Comparison of ENCODE assay signal across 7 cellular contexts in the genomic region with DNA sequence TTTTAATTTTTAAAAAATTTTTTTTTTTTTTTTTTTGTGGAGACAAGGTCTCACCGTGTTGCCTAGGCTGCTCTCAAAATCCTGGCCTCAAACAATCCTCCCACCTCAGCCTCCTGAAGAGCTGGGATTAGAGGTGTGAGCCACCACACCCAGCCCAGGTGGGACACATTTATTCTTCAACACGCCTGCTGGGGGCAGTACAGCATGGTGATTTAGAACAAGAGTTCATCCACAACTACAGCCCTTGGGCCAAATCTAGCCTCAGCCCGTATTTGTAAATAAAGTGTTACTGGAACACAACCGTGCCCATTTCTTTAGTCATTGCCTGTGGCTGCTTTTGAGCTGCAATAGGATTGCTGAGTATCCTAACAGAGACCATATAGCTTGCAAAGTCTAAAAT.
DNase-seq lines count a peak whose midpoint lies in the region; ATAC-seq, FAIRE-seq and TF ChIP-seq lines count a peak whose summit lies in the region.

No MANE protein-coding gene starts in this region.

- H3K9me3 ChIP-seq in astrocyte (ENCODE audit: insufficient read depth, low read depth, low read length): no peaks in the 10 kb centered on the region
- no peaks in the 10 kb centered on the region for H3K9me3 ChIP-seq in lower lobe of right lung

- no peaks in the 10 kb centered on the region for H3K9me3 Mint-ChIP-seq in astrocyte (ENCODE audit: unreplicated experiment)

- H3K4me1 Mint-ChIP-seq in astrocyte (ENCODE audit: low read depth, unreplicated experiment): peaks cover 2% of the 10 kb centered on the region

- no peak overlapping the region for H3K27ac Mint-ChIP-seq in astrocyte (ENCODE audit: unreplicated experiment)

- H3K4me1 ChIP-seq in astrocyte (ENCODE audit: insufficient read depth, low read length) (no peaks in the 10 kb centered on the region), lower lobe of right lung (no peaks in the 10 kb centered on the region)

- no peak overlapping the region for H2AFZ ChIP-seq in astrocyte (ENCODE audit: low read depth, low read length)

- peaks cover 11% of the 10 kb centered on the region for H3K36me3 Mint-ChIP-seq in astrocyte (ENCODE audit: low read depth, unreplicated experiment)

- no peak overlapping the region for H3K4me2 ChIP-seq in astrocyte (ENCODE audit: low read length)

- ATAC-seq in lower lobe of right lung: no peak
- no peak for ATAC-seq in HG03378 (IDR thresholded peaks at IDR 0.05; ENCODE audit: unreplicated experiment)

- H4K20me1 ChIP-seq in astrocyte (ENCODE audit: insufficient read depth, low read length): peaks cover 3% of the 10 kb centered on the region

- no peaks in the 10 kb centered on the region for H3K27me3 Mint-ChIP-seq in astrocyte (ENCODE audit: low read depth, unreplicated experiment)

- no peak overlapping the region for H3K9ac ChIP-seq in astrocyte (ENCODE audit: low read length)

- no peak overlapping the region for H3K4me3 Mint-ChIP-seq in astrocyte (ENCODE audit: unreplicated experiment)

- H3K27ac ChIP-seq in astrocyte (ENCODE audit: low read depth, low read length) (no peak overlapping the region), lower lobe of right lung (no peak overlapping the region)

- TF ChIP-seq RAD21 in Ishikawa (IDR thresholded peaks at IDR 0.05; ENCODE audit: low read depth): peak; percentile 46; the same call in 1 of the 2 replicates

- H3K27me3 ChIP-seq in astrocyte (ENCODE audit: insufficient read depth, low read length): no peaks in the 10 kb centered on the region
- H3K27me3 ChIP-seq in lower lobe of right lung (ENCODE audit: low read depth): no peaks in the 10 kb centered on the region

- DNase-seq in ELR (ENCODE audit: low read depth): peak; percentile 38
- DNase-seq in astrocyte (ENCODE audit: low read depth): no peak
- DNase-seq in lower lobe of right lung: no peak
- no peak for DNase-seq in T1000 (lab: John Stamatoyannopoulos, UW)
- DNase-seq in NCI-H2029 treated with DMSO at 0.1 percent for 48 hours (lab: John Stamatoyannopoulos, UW): no peak

- H3K79me2 ChIP-seq in astrocyte (ENCODE audit: insufficient read depth, low read length): no peaks in the 10 kb centered on the region

- H3K36me3 ChIP-seq in astrocyte (ENCODE audit: insufficient read depth, low read length): no peaks in the 10 kb centered on the region
- H3K36me3 ChIP-seq in lower lobe of right lung: peaks cover 12% of the 10 kb centered on the region

- intact Hi-C loops in lower lobe of right lung (cut with DNase I): no loop called here

- no peak for TF ChIP-seq EP300 in Ishikawa (IDR thresholded peaks at IDR 0.05; ENCODE audit: borderline replicate concordance)

- H3K4me3 ChIP-seq in astrocyte (ENCODE audit: insufficient read depth, low read depth, low read length): no peak overlapping the region
- no peak overlapping the region for H3K4me3 ChIP-seq in lower lobe of right lung

- FAIRE-seq in astrocyte (lab: Jason Lieb, UNC): no peak

- TF ChIP-seq CTCF in astrocyte (IDR thresholded peaks at IDR 0.05; ENCODE audit: insufficient read depth, low read depth, low read length): peak; percentile 28
- peak; percentile 6 for TF ChIP-seq CTCF in lower lobe of right lung (IDR thresholded peaks at IDR 0.05)

TF ChIP-seq in Ishikawa, 13 proteins besides CTCF, POLR2A, EP300 and RAD21:
- TF ChIP-seq, protein P1, sequence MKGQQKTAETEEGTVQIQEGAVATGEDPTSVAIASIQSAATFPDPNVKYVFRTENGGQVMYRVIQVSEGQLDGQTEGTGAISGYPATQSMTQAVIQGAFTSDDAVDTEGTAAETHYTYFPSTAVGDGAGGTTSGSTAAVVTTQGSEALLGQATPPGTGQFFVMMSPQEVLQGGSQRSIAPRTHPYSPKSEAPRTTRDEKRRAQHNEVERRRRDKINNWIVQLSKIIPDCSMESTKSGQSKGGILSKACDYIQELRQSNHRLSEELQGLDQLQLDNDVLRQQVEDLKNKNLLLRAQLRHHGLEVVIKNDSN (IDR thresholded peaks at IDR 0.05): no peak
- no peak for TF ChIP-seq NFIC (IDR thresholded peaks at IDR 0.05)
- TF ChIP-seq, protein P2, sequence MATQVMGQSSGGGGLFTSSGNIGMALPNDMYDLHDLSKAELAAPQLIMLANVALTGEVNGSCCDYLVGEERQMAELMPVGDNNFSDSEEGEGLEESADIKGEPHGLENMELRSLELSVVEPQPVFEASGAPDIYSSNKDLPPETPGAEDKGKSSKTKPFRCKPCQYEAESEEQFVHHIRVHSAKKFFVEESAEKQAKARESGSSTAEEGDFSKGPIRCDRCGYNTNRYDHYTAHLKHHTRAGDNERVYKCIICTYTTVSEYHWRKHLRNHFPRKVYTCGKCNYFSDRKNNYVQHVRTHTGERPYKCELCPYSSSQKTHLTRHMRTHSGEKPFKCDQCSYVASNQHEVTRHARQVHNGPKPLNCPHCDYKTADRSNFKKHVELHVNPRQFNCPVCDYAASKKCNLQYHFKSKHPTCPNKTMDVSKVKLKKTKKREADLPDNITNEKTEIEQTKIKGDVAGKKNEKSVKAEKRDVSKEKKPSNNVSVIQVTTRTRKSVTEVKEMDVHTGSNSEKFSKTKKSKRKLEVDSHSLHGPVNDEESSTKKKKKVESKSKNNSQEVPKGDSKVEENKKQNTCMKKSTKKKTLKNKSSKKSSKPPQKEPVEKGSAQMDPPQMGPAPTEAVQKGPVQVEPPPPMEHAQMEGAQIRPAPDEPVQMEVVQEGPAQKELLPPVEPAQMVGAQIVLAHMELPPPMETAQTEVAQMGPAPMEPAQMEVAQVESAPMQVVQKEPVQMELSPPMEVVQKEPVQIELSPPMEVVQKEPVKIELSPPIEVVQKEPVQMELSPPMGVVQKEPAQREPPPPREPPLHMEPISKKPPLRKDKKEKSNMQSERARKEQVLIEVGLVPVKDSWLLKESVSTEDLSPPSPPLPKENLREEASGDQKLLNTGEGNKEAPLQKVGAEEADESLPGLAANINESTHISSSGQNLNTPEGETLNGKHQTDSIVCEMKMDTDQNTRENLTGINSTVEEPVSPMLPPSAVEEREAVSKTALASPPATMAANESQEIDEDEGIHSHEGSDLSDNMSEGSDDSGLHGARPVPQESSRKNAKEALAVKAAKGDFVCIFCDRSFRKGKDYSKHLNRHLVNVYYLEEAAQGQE (IDR thresholded peaks at IDR 0.05; ENCODE audit: low read depth): no peak
- TF ChIP-seq ZBTB7A (IDR thresholded peaks at IDR 0.05; ENCODE audit: low read depth): no peak
- TF ChIP-seq, protein P3, sequence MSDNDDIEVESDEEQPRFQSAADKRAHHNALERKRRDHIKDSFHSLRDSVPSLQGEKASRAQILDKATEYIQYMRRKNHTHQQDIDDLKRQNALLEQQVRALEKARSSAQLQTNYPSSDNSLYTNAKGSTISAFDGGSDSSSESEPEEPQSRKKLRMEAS (IDR thresholded peaks at IDR 0.05): no peak
- no peak for TF ChIP-seq EGR1 (IDR thresholded peaks at IDR 0.05)
- TF ChIP-seq TEAD4 (IDR thresholded peaks at IDR 0.05): no peak
- no peak for TF ChIP-seq FOXM1 (IDR thresholded peaks at IDR 0.05; ENCODE audit: borderline replicate concordance, low read depth)
- TF ChIP-seq CEBPB (IDR thresholded peaks at IDR 0.05): no peak
